ENCODE assay signal across 33 cellular contexts in genomic region chr5:170719551-170719950, GRCh38.
"Had no signal": no experiment of that assay in that cellular context is flagged by ENCODE, and none has a peak within 500 bp of the region (broad histone marks: within the 10 kb centered on the region; RNA-seq: fewer than 3 reads in every experiment).

No MANE protein-coding gene starts in this region.

- H3K4me3 Mint-ChIP-seq: activated B cell treated with CpG ODN at 0.5 μM for 24 hours; activated CD4-positive, alpha-beta memory T cell treated with anti-CD3 and anti-CD28 coated beads, Interleukin-2, amount 10 ng/mL, durations not matched to agents 7 days and 5 days; activated CD4-positive, alpha-beta T cell treated with anti-CD3 and anti-CD28 coated beads, Interleukin-2, amount 10 ng/mL, durations not matched to agents 7 days and 5 days; activated CD8-positive, alpha-beta T cell treated with anti-CD3 and anti-CD28 coated beads, Interleukin-2, amount 10 ng/mL, durations not matched to agents 7 days and 5 days; activated naive CD4-positive, alpha-beta T cell treated with anti-CD3 and anti-CD28 coated beads, Interleukin-2, amount 10 ng/mL, durations not matched to agents 7 days and 5 days; activated naive CD4-positive, alpha-beta T cell treated with anti-CD3 and anti-CD28 coated beads, Interleukin-2, amount 50 U/mL, for 24 hours; activated naive CD8-positive, alpha-beta T cell; activated naive CD8-positive, alpha-beta T cell treated with anti-CD3 and anti-CD28 coated beads, Interleukin-2, amount 10 ng/mL, durations not matched to agents 7 days and 5 days; activated naive CD8-positive, alpha-beta T cell treated with anti-CD3 and anti-CD28 coated beads, Interleukin-2, amount 50 U/mL, for 24 hours; activated T-cell treated with anti-CD3 and anti-CD28 coated beads, Interleukin-2, amount 50 U/mL, for 24 hours; brain; central memory CD8-positive, alpha-beta T cell; T-helper 1 cell treated with Interleukin-12 subunit alpha and Interleukin-12 subunit beta and Interleukin-4 antibody, amounts not matched to agents 30 μg/mL and 1 μg/mL, for 36 hours; T-helper 2 cell treated with Interferon-gamma antibody and Interleukin-4, amounts not matched to agents 5 μg/mL and 100 μg/mL, for 36 hours had no signal

- ATAC-seq: activated CD8-positive, alpha-beta T cell treated with anti-CD3 and anti-CD28 coated beads, Interleukin-2, amount 10 ng/mL, durations not matched to agents 7 days and 5 days; activated naive CD8-positive, alpha-beta T cell treated with anti-CD3 and anti-CD28 coated beads, Interleukin-2, amount 50 U/mL, for 24 hours had no signal

- DNase-seq: activated B cell treated with CpG ODN at 0.5 μM for 24 hours; activated CD4-positive, alpha-beta memory T cell treated with anti-CD3 and anti-CD28 coated beads, Interleukin-2, amount 10 ng/mL, durations not matched to agents 7 days and 5 days; activated CD4-positive, alpha-beta T cell treated with anti-CD3 and anti-CD28 coated beads for 4 hours; activated CD4-positive, alpha-beta T cell treated with anti-CD3 and anti-CD28 coated beads, Interleukin-2, amount 10 ng/mL, durations not matched to agents 7 days and 5 days; activated CD4-positive, alpha-beta T cell treated with anti-CD3 and anti-CD28 coated beads, Interleukin-2, amount 50 U/mL, for 48 hours; activated CD4-positive, CD25-positive, alpha-beta regulatory T cell treated with anti-CD3 and anti-CD28 coated beads, Interleukin-2, amount 50 U/mL, for 72 hours; activated CD8-positive, alpha-beta memory T cell treated with anti-CD3 and anti-CD28 coated beads, Interleukin-2, amount 50 U/mL, for 48 hours; activated CD8-positive, alpha-beta T cell treated with anti-CD3 and anti-CD28 coated beads, Interleukin-2, amount 10 ng/mL, durations not matched to agents 7 days and 5 days; activated effector memory CD4-positive, alpha-beta T cell treated with Interleukin-2 at 50 U/mL for 16 hours; activated gamma-delta T cell; activated naive CD4-positive, alpha-beta T cell treated with anti-CD3 and anti-CD28 coated beads, Interleukin-2, amount 10 ng/mL, durations not matched to agents 7 days and 5 days; activated naive CD4-positive, alpha-beta T cell treated with Interleukin-2 at 50 U/mL for 16 hours; activated naive CD8-positive, alpha-beta T cell treated with anti-CD3 and anti-CD28 coated beads, Interleukin-2, amount 10 ng/mL, durations not matched to agents 7 days and 5 days; activated naive CD8-positive, alpha-beta T cell treated with anti-CD3 and anti-CD28 coated beads, Interleukin-2, amount 50 U/mL, for 24 hours; activated T-cell treated with anti-CD3 and anti-CD28 coated beads, Interleukin-2, amount 50 U/mL, for 24 hours; activated T-cell treated with anti-CD3 and anti-CD28 coated beads, Interleukin-2, amount 50 U/mL, for 48 hours; amygdala; anterior cingulate cortex; cerebellar nuclear complex; SW 1271; T-helper 1 cell; T-helper 2 cell; T-helper 9 cell had no signal

- H3K9me3 Mint-ChIP-seq: activated B cell treated with CpG ODN at 0.5 μM for 24 hours; activated CD4-positive, alpha-beta memory T cell treated with anti-CD3 and anti-CD28 coated beads, Interleukin-2, amount 10 ng/mL, durations not matched to agents 7 days and 5 days; activated CD4-positive, alpha-beta T cell treated with anti-CD3 and anti-CD28 coated beads, Interleukin-2, amount 10 ng/mL, durations not matched to agents 7 days and 5 days; activated naive CD4-positive, alpha-beta T cell treated with anti-CD3 and anti-CD28 coated beads, Interleukin-2, amount 10 ng/mL, durations not matched to agents 7 days and 5 days; activated naive CD4-positive, alpha-beta T cell treated with anti-CD3 and anti-CD28 coated beads, Interleukin-2, amount 50 U/mL, for 24 hours; activated naive CD8-positive, alpha-beta T cell treated with anti-CD3 and anti-CD28 coated beads, Interleukin-2, amount 10 ng/mL, durations not matched to agents 7 days and 5 days; activated T-cell treated with anti-CD3 and anti-CD28 coated beads, Interleukin-2, amount 50 U/mL, for 24 hours; activated T-helper 2 cell treated with anti-CD3 and anti-CD28 coated beads, Interferon-gamma antibody, Interleukin-2, Interleukin-4, amounts not matched to agents 10 μg/mL and 5 μg/mL and 100 μg/mL, durations not matched to agents 14 hours and 24 hours and 36 hours; central memory CD8-positive, alpha-beta T cell; T-helper 1 cell treated with Interleukin-12 subunit alpha and Interleukin-12 subunit beta and Interleukin-4 antibody, amounts not matched to agents 30 μg/mL and 1 μg/mL, for 36 hours; T-helper 2 cell treated with Interferon-gamma antibody and Interleukin-4, amounts not matched to agents 5 μg/mL and 100 μg/mL, for 36 hours had no signal

- H3K27ac Mint-ChIP-seq: activated B cell treated with CpG ODN at 0.5 μM for 24 hours; activated CD4-positive, alpha-beta memory T cell treated with anti-CD3 and anti-CD28 coated beads, Interleukin-2, amount 10 ng/mL, durations not matched to agents 7 days and 5 days; activated CD4-positive, alpha-beta T cell treated with anti-CD3 and anti-CD28 coated beads, Interleukin-2, amount 10 ng/mL, durations not matched to agents 7 days and 5 days; activated CD8-positive, alpha-beta T cell treated with anti-CD3 and anti-CD28 coated beads, Interleukin-2, amount 10 ng/mL, durations not matched to agents 7 days and 5 days; activated naive CD4-positive, alpha-beta T cell treated with anti-CD3 and anti-CD28 coated beads, Interleukin-2, amount 10 ng/mL, durations not matched to agents 7 days and 5 days; activated naive CD4-positive, alpha-beta T cell treated with anti-CD3 and anti-CD28 coated beads, Interleukin-2, amount 50 U/mL, for 24 hours; activated naive CD8-positive, alpha-beta T cell; activated naive CD8-positive, alpha-beta T cell treated with anti-CD3 and anti-CD28 coated beads, Interleukin-2, amount 10 ng/mL, durations not matched to agents 7 days and 5 days; activated naive CD8-positive, alpha-beta T cell treated with anti-CD3 and anti-CD28 coated beads, Interleukin-2, amount 50 U/mL, for 24 hours; activated T-cell treated with anti-CD3 and anti-CD28 coated beads, Interleukin-2, amount 50 U/mL, for 24 hours; activated T-helper 2 cell treated with anti-CD3 and anti-CD28 coated beads, Interferon-gamma antibody, Interleukin-2, Interleukin-4, amounts not matched to agents 10 μg/mL and 5 μg/mL and 100 μg/mL, durations not matched to agents 14 hours and 24 hours and 36 hours; brain; T-helper 1 cell treated with Interleukin-12 subunit alpha and Interleukin-12 subunit beta and Interleukin-4 antibody, amounts not matched to agents 30 μg/mL and 1 μg/mL, for 36 hours; T-helper 2 cell treated with Interferon-gamma antibody and Interleukin-4, amounts not matched to agents 5 μg/mL and 100 μg/mL, for 36 hours had no signal

- H3K4me1 Mint-ChIP-seq: activated B cell treated with CpG ODN at 0.5 μM for 24 hours; activated CD4-positive, alpha-beta memory T cell treated with anti-CD3 and anti-CD28 coated beads, Interleukin-2, amount 10 ng/mL, durations not matched to agents 7 days and 5 days; activated CD4-positive, alpha-beta T cell treated with anti-CD3 and anti-CD28 coated beads, Interleukin-2, amount 10 ng/mL, durations not matched to agents 7 days and 5 days; activated naive CD4-positive, alpha-beta T cell treated with anti-CD3 and anti-CD28 coated beads, Interleukin-2, amount 10 ng/mL, durations not matched to agents 7 days and 5 days; activated naive CD4-positive, alpha-beta T cell treated with anti-CD3 and anti-CD28 coated beads, Interleukin-2, amount 50 U/mL, for 24 hours; activated naive CD8-positive, alpha-beta T cell treated with anti-CD3 and anti-CD28 coated beads, Interleukin-2, amount 10 ng/mL, durations not matched to agents 7 days and 5 days; activated naive CD8-positive, alpha-beta T cell treated with anti-CD3 and anti-CD28 coated beads, Interleukin-2, amount 50 U/mL, for 24 hours; central memory CD8-positive, alpha-beta T cell had no signal

- H3K4me3 ChIP-seq: ascending aorta, cardiac muscle cell had no signal

- H3K36me3 ChIP-seq: ascending aorta, cardiac muscle cell had no signal

- H3K4me1 ChIP-seq: ascending aorta had no signal

- H3K9me3 ChIP-seq: ascending aorta had no signal

- H3K27me3 ChIP-seq: ascending aorta, cardiac muscle cell had no signal

- H3K27ac ChIP-seq: ascending aorta, cardiac muscle cell, VCaP had no signal

- H3K36me3 Mint-ChIP-seq: activated naive CD4-positive, alpha-beta T cell treated with anti-CD3 and anti-CD28 coated beads, Interleukin-2, amount 10 ng/mL, durations not matched to agents 7 days and 5 days; activated naive CD4-positive, alpha-beta T cell treated with anti-CD3 and anti-CD28 coated beads, Interleukin-2, amount 50 U/mL, for 24 hours; activated naive CD8-positive, alpha-beta T cell; activated naive CD8-positive, alpha-beta T cell treated with anti-CD3 and anti-CD28 coated beads, Interleukin-2, amount 10 ng/mL, durations not matched to agents 7 days and 5 days had no signal
